Comparison of ENCODE assay signal across 8 cellular contexts in the genomic region with DNA sequence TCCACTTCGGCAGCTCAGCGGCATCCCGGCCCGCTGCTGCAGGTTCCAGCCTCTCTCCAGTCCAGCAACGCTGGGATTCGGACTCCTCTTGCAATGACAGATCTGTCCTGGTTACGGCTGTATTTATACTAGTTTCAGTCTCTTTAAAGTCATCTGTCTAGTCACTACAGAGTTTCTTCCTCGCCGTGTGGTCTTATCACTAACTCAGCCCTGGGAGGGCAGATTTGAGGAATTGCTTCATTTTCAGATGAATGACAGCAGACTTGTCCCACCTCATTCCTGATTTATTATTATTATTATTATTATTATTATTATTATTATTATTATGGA. TPM values are rescaled to one million over a fixed set of nuclear protein-coding genes. Genes with fewer than 3 reads are reported as not detected.
A peak's percentile ranks its signal among the peaks of the same experiment; 100 is the strongest.
DNase-seq lines count a peak whose midpoint lies in the region; ATAC-seq and TF ChIP-seq lines count a peak whose summit lies in the region.

No MANE protein-coding gene starts in this region.

- no peak overlapping the region for H3K27ac ChIP-seq in SK-N-MC

- no peaks in the 10 kb centered on the region for H3K36me3 ChIP-seq in SK-N-MC (ENCODE audit: insufficient read depth, low read length)

- H3K9ac ChIP-seq in SK-N-MC (ENCODE audit: insufficient read length): no peak overlapping the region

- DNase-seq in SK-N-MC (ENCODE audit: low read depth, low spot score) (no peak), fibroblast of villous mesenchyme (ENCODE audit: low read depth) (no peak), skeletal muscle cell (ENCODE audit: low read depth) (no peak), T1000 (lab: John Stamatoyannopoulos, UW) (no peak), KG1 (lab: John Stamatoyannopoulos, UW) (no peak)

- H3K9me3 ChIP-seq in SK-N-MC (ENCODE audit: low read depth, low read length): no peaks in the 10 kb centered on the region

- peak; percentile 5 for ATAC-seq in GM21529 (IDR thresholded peaks at IDR 0.05; ENCODE audit: unreplicated experiment)
- ATAC-seq in HG03095 (IDR thresholded peaks at IDR 0.05; ENCODE audit: unreplicated experiment): no peak
- ATAC-seq in GM19035 (IDR thresholded peaks at IDR 0.05; ENCODE audit: unreplicated experiment): no peak

- H3K4me3 ChIP-seq in SK-N-MC (peak overlapping the region; percentile 88), fibroblast of villous mesenchyme (ENCODE audit: low read depth, low read length) (peak overlapping the region; percentile 59), skeletal muscle cell (ENCODE audit: low read depth, low read length) (peak overlapping the region; percentile 77)

- TF ChIP-seq CTCF in fibroblast of villous mesenchyme (IDR thresholded peaks at IDR 0.05; ENCODE audit: insufficient read depth, low read depth, low read length): no peak

RNA-seq across cellular contexts. Expression of gene KLHL29, which starts 2.2 kb away (rescaled TPM):
- 10.6 and 14.7 TPM in 2 replicates for total RNA-seq in fibroblast of villous mesenchyme
